Comparison of ENCODE assay signal across 16 cellular contexts in genomic region chr10:452512-453504, GRCh38.
DNase-seq lines count a peak whose midpoint lies in the region; ATAC-seq and TF ChIP-seq lines count a peak whose summit lies in the region.
"Had no signal": no experiment of that assay in that cellular context is flagged by ENCODE, and none has a peak within 500 bp of the region (broad histone marks: within the 10 kb centered on the region; RNA-seq: fewer than 3 reads in every experiment).

No MANE protein-coding gene starts in this region.

- DNase-seq in NCI-H146 (lab: John Stamatoyannopoulos, UW) (peak; percentile 17), NCI-H146 treated with DMSO at 0.1 percent for 48 hours (lab: John Stamatoyannopoulos, UW; ENCODE audit: unreplicated experiment) (no peak), choroid plexus epithelial cell (ENCODE audit: low read depth) (peak; percentile 41), activated gamma-delta T cell (lab: John Stamatoyannopoulos, UW) (no peak), left ventricle myocardium inferior (no peak)
- DNase-seq: activated CD8-positive, alpha-beta T cell treated with anti-CD3 and anti-CD28 coated beads, Interleukin-2, amount 10 ng/mL, durations not matched to agents 7 days and 5 days; activated gamma-delta T cell treated with Interleukin-2 at 50 U/mL for 16 hours; HFFc6; islet precursor cell; NCI-H1092; NCI-H524 treated with DMSO at 0.1 percent for 48 hours; small intestine had no signal

- peak overlapping the region; percentile 62 for H3K27ac ChIP-seq in muscle layer of colon (ENCODE audit: low read depth, low read length)
- peak overlapping the region; percentile 25 for H3K27ac ChIP-seq in temporal lobe (ENCODE audit: low read depth, low read length)
- no peak overlapping the region for H3K27ac ChIP-seq in left ventricle myocardium inferior (replicated peaks)
- H3K27ac ChIP-seq: 22Rv1 had no signal

- intact Hi-C loops in left ventricle myocardium inferior (cut with micrococcal nuclease), result no loop called here

- peak overlapping the region; percentile 50 for H3K9ac ChIP-seq in muscle layer of colon (ENCODE audit: low read length)

- ATAC-seq in HG03378 (IDR thresholded peaks at IDR 0.05; ENCODE audit: unreplicated experiment), result no peak
- ATAC-seq: activated CD8-positive, alpha-beta T cell treated with anti-CD3 and anti-CD28 coated beads, Interleukin-2, amount 10 ng/mL, durations not matched to agents 7 days and 5 days had no signal

- H3K9me3 ChIP-seq in muscle layer of colon (ENCODE audit: low read length), result no peaks in the 10 kb centered on the region
- H3K9me3 ChIP-seq in left ventricle myocardium inferior (replicated peaks), result no peaks in the 10 kb centered on the region

- H3K4me1 ChIP-seq in muscle layer of colon (ENCODE audit: insufficient read depth, low read length) (peaks cover 60% of the 10 kb centered on the region), left ventricle myocardium inferior (peaks cover 47% of the 10 kb centered on the region)

- no peaks in the 10 kb centered on the region for H3K27me3 ChIP-seq in muscle layer of colon (ENCODE audit: control insufficient read depth in 1 of 2, insufficient read depth in 2 of 2, low read length in 2 of 2)
- H3K27me3 ChIP-seq in left ventricle myocardium inferior (ENCODE audit: low read depth), result no peaks in the 10 kb centered on the region

- TF ChIP-seq CTCF in choroid plexus epithelial cell (conservative IDR thresholded peaks at IDR 0.05; ENCODE audit: low read depth, low read length), result no peak
- no peak for TF ChIP-seq CTCF in left ventricle myocardium inferior (IDR thresholded peaks at IDR 0.05; ENCODE audit: borderline replicate concordance)

- H3K36me3 ChIP-seq in muscle layer of colon (ENCODE audit: insufficient read depth, low read length), result no peaks in the 10 kb centered on the region
- no peaks in the 10 kb centered on the region for H3K36me3 ChIP-seq in left ventricle myocardium inferior

- H3K4me3 ChIP-seq in choroid plexus epithelial cell (ENCODE audit: low read depth, low read length), result no peak overlapping the region
- peak overlapping the region in 1 of 2 donors; percentile 28 for H3K4me3 ChIP-seq in muscle layer of colon (ENCODE audit: low read depth in 1 of 2, low read length in 2 of 2)
- H3K4me3 ChIP-seq in left ventricle myocardium inferior, result no peak overlapping the region

Comparison
In these comparisons a context has a peak if more than half of its experiments do, and no peak if none do; other contexts are left out.
1. DNase-seq: peak in NCI-H146 (single experiment) and choroid plexus epithelial cell (single experiment); none in NCI-H146 treated with DMSO at 0.1 percent for 48 hours (single experiment), activated gamma-delta T cell (single experiment) and left ventricle myocardium inferior (single experiment).